14 cellular contexts compared by ENCODE assay signal in the genomic region with DNA sequence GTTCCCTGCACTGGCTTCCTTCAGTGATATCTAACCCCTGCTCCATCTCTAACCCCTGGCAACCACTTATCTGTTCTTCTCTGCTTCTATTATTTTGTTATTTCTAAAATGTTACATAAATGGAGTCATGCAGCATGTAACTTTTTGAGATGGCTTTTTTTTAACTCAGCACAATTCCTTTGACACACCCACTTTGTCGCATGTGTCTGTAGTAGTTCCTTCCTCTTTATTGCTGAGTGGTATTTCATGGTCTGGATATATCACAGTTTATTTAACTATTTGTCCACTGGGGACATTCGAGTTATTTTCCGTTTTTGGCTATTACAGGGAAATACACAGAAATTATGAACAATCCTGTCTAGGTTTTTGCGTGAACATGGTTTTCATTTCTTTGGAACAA.
"Had no signal": no experiment of that assay in that cellular context is flagged by ENCODE, and none has a peak within 500 bp of the region (broad histone marks: within the 10 kb centered on the region; RNA-seq: fewer than 3 reads in every experiment).

No MANE protein-coding gene starts in this region.

- ATAC-seq: activated T-cell treated with anti-CD3 and anti-CD28 coated beads, Interleukin-2, amount 50 U/mL, for 4 hours; mucosa of descending colon; psoas muscle; sciatic nerve; stimulated activated naive B cell treated with anti-CD40 and anti-IgM and Interleukin-4, amounts not matched to agents 10 μg/mL and 1 μg/mL and 100 μg/mL, for 72 hours had no signal

- H3K27ac ChIP-seq: esophagus muscularis mucosa, psoas muscle had no signal

- H3K36me3 Mint-ChIP-seq: activated CD4-positive, alpha-beta memory T cell treated with anti-CD3 and anti-CD28 coated beads for 36 hours; activated naive CD8-positive, alpha-beta T cell had no signal

- H3K4me3 ChIP-seq: esophagus muscularis mucosa, mucosa of descending colon, psoas muscle, spleen had no signal

- H3K27me3 Mint-ChIP-seq: stimulated activated naive B cell treated with anti-CD40 and anti-IgM and Interleukin-4, amounts not matched to agents 10 μg/mL and 1 μg/mL and 100 μg/mL, for 72 hours; type B pancreatic cell had no signal

- H3K9me3 ChIP-seq: esophagus muscularis mucosa, mucosa of descending colon, psoas muscle, spleen had no signal

- H3K4me3 Mint-ChIP-seq: activated CD4-positive, alpha-beta memory T cell treated with anti-CD3 and anti-CD28 coated beads for 36 hours; activated naive CD8-positive, alpha-beta T cell; activated T-cell treated with anti-CD3 and anti-CD28 coated beads, Interleukin-2, amount 50 U/mL, for 4 hours; stimulated activated naive B cell treated with anti-CD40 and anti-IgM and Interleukin-4, amounts not matched to agents 10 μg/mL and 1 μg/mL and 100 μg/mL, for 72 hours; type B pancreatic cell had no signal

- H3K27me3 ChIP-seq: esophagus muscularis mucosa, spleen had no signal

- DNase-seq: activated CD4-positive, alpha-beta memory T cell treated with anti-CD3 and anti-CD28 coated beads for 36 hours; activated effector memory CD4-positive, alpha-beta T cell treated with anti-CD3 and anti-CD28 coated beads, Interleukin-2, amount 50 U/mL, for 16 hours; activated T-cell treated with anti-CD3 and anti-CD28 coated beads, Interleukin-2, amount 50 U/mL, for 4 hours; amygdala; mucosa of descending colon; psoas muscle; spleen; stimulated activated CD4-positive, alpha-beta T cell treated with anti-CD3 and anti-CD28 coated beads, Interleukin-1b, Interleukin-23, amount 100 ng/mL, for 48 hours; stimulated activated naive B cell treated with anti-CD40 and anti-IgM and Interleukin-4, amounts not matched to agents 10 μg/mL and 1 μg/mL and 100 μg/mL, for 72 hours; T-helper 9 cell had no signal

- H3K27ac Mint-ChIP-seq: activated CD4-positive, alpha-beta memory T cell treated with anti-CD3 and anti-CD28 coated beads for 36 hours; activated naive CD8-positive, alpha-beta T cell; stimulated activated naive B cell treated with anti-CD40 and anti-IgM and Interleukin-4, amounts not matched to agents 10 μg/mL and 1 μg/mL and 100 μg/mL, for 72 hours; type B pancreatic cell had no signal

- H3K4me1 ChIP-seq: psoas muscle had no signal

- H3K9me3 Mint-ChIP-seq: activated CD4-positive, alpha-beta memory T cell treated with anti-CD3 and anti-CD28 coated beads for 36 hours; activated T-cell treated with anti-CD3 and anti-CD28 coated beads, Interleukin-2, amount 50 U/mL, for 4 hours; stimulated activated naive B cell treated with anti-CD40 and anti-IgM and Interleukin-4, amounts not matched to agents 10 μg/mL and 1 μg/mL and 100 μg/mL, for 72 hours; type B pancreatic cell had no signal
